ENCODE assay signal across 18 cellular contexts in genomic region chr14:22845103-22845394, GRCh38. TPM values are rescaled to one million over a fixed set of nuclear protein-coding genes. Genes with fewer than 3 reads are reported as not detected.
"Had no signal": no experiment of that assay in that cellular context is flagged by ENCODE, and none has a peak within 500 bp of the region (broad histone marks: within the 10 kb centered on the region; RNA-seq: fewer than 3 reads in every experiment).

No MANE protein-coding gene starts in this region.

- H3K4me1 Mint-ChIP-seq: activated B cell treated with CpG ODN at 0.5 μM for 24 hours; activated CD4-positive, alpha-beta T cell treated with anti-CD3 and anti-CD28 coated beads, Interleukin-2, amount 10 ng/mL, durations not matched to agents 24 days and 14 days; activated naive CD8-positive, alpha-beta T cell treated with anti-CD3 and anti-CD28 coated beads for 36 hours; naive thymus-derived CD8-positive, alpha-beta T cell had no signal

- H3K27ac Mint-ChIP-seq: activated B cell treated with CpG ODN at 0.5 μM for 24 hours; activated CD4-positive, alpha-beta T cell treated with anti-CD3 and anti-CD28 coated beads, Interleukin-2, amount 10 ng/mL, durations not matched to agents 24 days and 14 days; activated CD8-positive, alpha-beta T cell treated with anti-CD3 and anti-CD28 coated beads, Interleukin-2, amount 10 ng/mL, durations not matched to agents 7 days and 5 days; activated naive CD8-positive, alpha-beta T cell treated with anti-CD3 and anti-CD28 coated beads for 36 hours; activated T-cell treated with anti-CD3 and anti-CD28 coated beads, Interleukin-2, amount 50 U/mL, for 72 hours; progenitor cell of endocrine pancreas; T-helper 2 cell treated with Interferon-gamma antibody and Interleukin-4, amounts not matched to agents 5 μg/mL and 100 μg/mL, for 36 hours had no signal

- H3K4me2 ChIP-seq: hepatocyte had no signal

- DNase-seq: activated B cell treated with CpG ODN at 0.5 μM for 24 hours; activated CD4-positive, alpha-beta T cell treated with anti-CD3 and anti-CD28 coated beads, Interleukin-2, amount 10 ng/mL, durations not matched to agents 24 days and 14 days; activated CD8-positive, alpha-beta memory T cell treated with anti-CD3 and anti-CD28 coated beads, Interleukin-2, amount 50 U/mL, for 48 hours; activated CD8-positive, alpha-beta T cell treated with anti-CD3 and anti-CD28 coated beads, Interleukin-2, amount 10 ng/mL, durations not matched to agents 7 days and 5 days; activated naive CD8-positive, alpha-beta T cell treated with anti-CD3 and anti-CD28 coated beads for 36 hours; activated T-cell treated with anti-CD3 and anti-CD28 coated beads, Interleukin-2, amount 50 U/mL, for 72 hours; endodermal cell; naive thymus-derived CD8-positive, alpha-beta T cell; right cardiac atrium; SW 1271 had no signal

- H2AFZ ChIP-seq: hepatocyte had no signal

- H3K27ac ChIP-seq: left lung had no signal

- H3K27me3 Mint-ChIP-seq: progenitor cell of endocrine pancreas had no signal

- ATAC-seq: activated CD8-positive, alpha-beta T cell treated with anti-CD3 and anti-CD28 coated beads, Interleukin-2, amount 10 ng/mL, durations not matched to agents 7 days and 5 days; activated T-cell treated with anti-CD3 and anti-CD28 coated beads, Interleukin-2, amount 50 U/mL, for 72 hours; left lung; naive thymus-derived CD8-positive, alpha-beta T cell; right cardiac atrium had no signal

- H3K27me3 ChIP-seq: hepatocyte, left lung had no signal

- H3K36me3 Mint-ChIP-seq: activated naive CD8-positive, alpha-beta T cell treated with anti-CD3 and anti-CD28 coated beads for 36 hours; naive thymus-derived CD8-positive, alpha-beta T cell had no signal

- H3K9me3 ChIP-seq: left lung, spleen had no signal

- H3K4me3 ChIP-seq: dorsolateral prefrontal cortex, hepatocyte, left lung, spleen had no signal

- H3K4me3 Mint-ChIP-seq: activated B cell treated with CpG ODN at 0.5 μM for 24 hours; activated CD4-positive, alpha-beta T cell treated with anti-CD3 and anti-CD28 coated beads, Interleukin-2, amount 10 ng/mL, durations not matched to agents 24 days and 14 days; activated CD8-positive, alpha-beta T cell treated with anti-CD3 and anti-CD28 coated beads, Interleukin-2, amount 10 ng/mL, durations not matched to agents 7 days and 5 days; activated naive CD8-positive, alpha-beta T cell treated with anti-CD3 and anti-CD28 coated beads for 36 hours; activated T-cell treated with anti-CD3 and anti-CD28 coated beads, Interleukin-2, amount 50 U/mL, for 72 hours; endodermal cell; naive thymus-derived CD8-positive, alpha-beta T cell; T-helper 2 cell treated with Interferon-gamma antibody and Interleukin-4, amounts not matched to agents 5 μg/mL and 100 μg/mL, for 36 hours had no signal

- H3K9me3 Mint-ChIP-seq: activated B cell treated with CpG ODN at 0.5 μM for 24 hours; activated CD4-positive, alpha-beta T cell treated with anti-CD3 and anti-CD28 coated beads, Interleukin-2, amount 10 ng/mL, durations not matched to agents 24 days and 14 days; activated naive CD8-positive, alpha-beta T cell treated with anti-CD3 and anti-CD28 coated beads for 36 hours; activated T-cell treated with anti-CD3 and anti-CD28 coated beads, Interleukin-2, amount 50 U/mL, for 72 hours; endodermal cell; naive thymus-derived CD8-positive, alpha-beta T cell; T-helper 2 cell treated with Interferon-gamma antibody and Interleukin-4, amounts not matched to agents 5 μg/mL and 100 μg/mL, for 36 hours had no signal

RNA-seq across cellular contexts. Expression of gene MMP14, which starts 8.7 kb away (rescaled TPM):
- polyA plus RNA-seq: naive thymus-derived CD8-positive, alpha-beta T cell had no signal

RNA-seq across cellular contexts. Expression of gene SLC7A7, which starts 29.8 kb away (rescaled TPM):
- total RNA-seq: activated CD4-positive, alpha-beta T cell treated with anti-CD3 and anti-CD28 coated beads, Interleukin-2, amount 10 ng/mL, durations not matched to agents 24 days and 14 days had no signal

RNA-seq across cellular contexts. Expression of gene REM2, which starts 38.0 kb away (rescaled TPM):
- total RNA-seq: bronchial epithelial cell, glomerular endothelial cell had no signal
